25 cellular contexts compared by ENCODE assay signal in genomic region chr9:112647596-112647995, GRCh38.
"Had no signal": no experiment of that assay in that cellular context is flagged by ENCODE, and none has a peak within 500 bp of the region (broad histone marks: within the 10 kb centered on the region; RNA-seq: fewer than 3 reads in every experiment).

No MANE protein-coding gene starts in this region.

- H3K36me3 ChIP-seq: right atrium auricular region, thyroid gland, upper lobe of right lung had no signal

- ATAC-seq: activated naive CD8-positive, alpha-beta T cell treated with anti-CD3 and anti-CD28 coated beads, Interleukin-2, amount 50 U/mL, for 24 hours; activated T-cell treated with anti-CD3 and anti-CD28 coated beads, Interleukin-2, amount 50 U/mL, for 4 hours; activated T-helper 17 cell treated with anti-CD3 and anti-CD28 coated beads, Interleukin-2, amount 50 U/mL, for 72 hours; stimulated activated naive B cell treated with anti-CD40 and anti-IgM and Interleukin-4, amounts not matched to agents 10 μg/mL and 1 μg/mL and 100 μg/mL, for 72 hours; upper lobe of right lung had no signal

- H3K4me1 Mint-ChIP-seq: activated CD4-positive, alpha-beta memory T cell treated with anti-CD3 and anti-CD28 coated beads, Interleukin-2, amount 10 ng/mL, durations not matched to agents 7 days and 5 days; activated CD4-positive, alpha-beta T cell treated with anti-CD3 and anti-CD28 coated beads, Interleukin-2, amount 10 ng/mL, durations not matched to agents 7 days and 5 days; activated naive CD4-positive, alpha-beta T cell treated with anti-CD3 and anti-CD28 coated beads, Interleukin-2, amount 50 U/mL, for 24 hours; activated naive CD8-positive, alpha-beta T cell treated with anti-CD3 and anti-CD28 coated beads, Interleukin-2, amount 50 U/mL, for 24 hours; activated T-helper 17 cell treated with anti-CD3 and anti-CD28 coated beads, Interleukin-2, amount 50 U/mL, for 72 hours; mesothelial cell of epicardium; naive B cell; stimulated activated naive B cell treated with anti-CD40 and anti-IgM and Interleukin-4, amounts not matched to agents 10 μg/mL and 1 μg/mL and 100 μg/mL, for 72 hours had no signal

- H3K9ac ChIP-seq: parathyroid adenoma had no signal

- H3K9me3 ChIP-seq: thyroid gland, upper lobe of right lung had no signal

- H3K4me3 Mint-ChIP-seq: activated CD4-positive, alpha-beta memory T cell treated with anti-CD3 and anti-CD28 coated beads, Interleukin-2, amount 10 ng/mL, durations not matched to agents 7 days and 5 days; activated CD4-positive, alpha-beta T cell treated with anti-CD3 and anti-CD28 coated beads, Interleukin-2, amount 10 ng/mL, durations not matched to agents 7 days and 5 days; activated naive CD4-positive, alpha-beta T cell treated with anti-CD3 and anti-CD28 coated beads, Interleukin-2, amount 50 U/mL, for 24 hours; activated naive CD8-positive, alpha-beta T cell treated with anti-CD3 and anti-CD28 coated beads, Interleukin-2, amount 50 U/mL, for 24 hours; activated T-cell treated with anti-CD3 and anti-CD28 coated beads, Interleukin-2, amount 50 U/mL, for 4 hours; activated T-helper 17 cell treated with anti-CD3 and anti-CD28 coated beads, Interleukin-2, amount 50 U/mL, for 72 hours; mesothelial cell of epicardium; neural crest cell; stimulated activated naive B cell treated with anti-CD40 and anti-IgM and Interleukin-4, amounts not matched to agents 10 μg/mL and 1 μg/mL and 100 μg/mL, for 72 hours had no signal

- DNase-seq: activated CD4-positive, alpha-beta memory T cell treated with anti-CD3 and anti-CD28 coated beads, Interleukin-2, amount 10 ng/mL, durations not matched to agents 7 days and 5 days; activated CD4-positive, alpha-beta T cell treated with anti-CD3 and anti-CD28 coated beads, Interleukin-2, amount 10 ng/mL, durations not matched to agents 7 days and 5 days; activated CD4-positive, CD25-positive, alpha-beta regulatory T cell treated with anti-CD3 and anti-CD28 coated beads, Interleukin-2, amount 50 U/mL, for 72 hours; activated CD8-positive, alpha-beta memory T cell treated with anti-CD3 and anti-CD28 coated beads, Interleukin-2, amount 50 U/mL, for 48 hours; activated naive CD8-positive, alpha-beta T cell treated with anti-CD3 and anti-CD28 coated beads, Interleukin-2, amount 50 U/mL, for 24 hours; activated T-cell treated with anti-CD3 and anti-CD28 coated beads, Interleukin-2, amount 50 U/mL, for 4 hours; dermis blood vessel endothelial cell; effector CD4-positive, alpha-beta T cell; head of caudate nucleus; left ventricle myocardium inferior; naive B cell; occipital lobe; stimulated activated CD4-positive, alpha-beta T cell treated with anti-CD3 and anti-CD28 coated beads, Interleukin-2, amount 100 ng/mL, for 24 hours; stimulated activated naive B cell treated with anti-CD40 and anti-IgM and Interleukin-4, amounts not matched to agents 10 μg/mL and 1 μg/mL and 100 μg/mL, for 72 hours; stomach; T-helper 2 cell; thyroid gland; upper lobe of right lung had no signal

- H3K79me2 ChIP-seq: parathyroid adenoma had no signal

- H3K4me2 ChIP-seq: smooth muscle cell had no signal

- H3K27me3 Mint-ChIP-seq: activated CD4-positive, alpha-beta memory T cell treated with anti-CD3 and anti-CD28 coated beads, Interleukin-2, amount 10 ng/mL, durations not matched to agents 7 days and 5 days; activated CD4-positive, alpha-beta T cell treated with anti-CD3 and anti-CD28 coated beads, Interleukin-2, amount 10 ng/mL, durations not matched to agents 7 days and 5 days; activated naive CD4-positive, alpha-beta T cell treated with anti-CD3 and anti-CD28 coated beads, Interleukin-2, amount 50 U/mL, for 24 hours; activated naive CD8-positive, alpha-beta T cell treated with anti-CD3 and anti-CD28 coated beads, Interleukin-2, amount 50 U/mL, for 24 hours; naive B cell; stimulated activated naive B cell treated with anti-CD40 and anti-IgM and Interleukin-4, amounts not matched to agents 10 μg/mL and 1 μg/mL and 100 μg/mL, for 72 hours had no signal

- H3K27ac Mint-ChIP-seq: activated CD4-positive, alpha-beta memory T cell treated with anti-CD3 and anti-CD28 coated beads, Interleukin-2, amount 10 ng/mL, durations not matched to agents 7 days and 5 days; activated CD4-positive, alpha-beta T cell treated with anti-CD3 and anti-CD28 coated beads, Interleukin-2, amount 10 ng/mL, durations not matched to agents 7 days and 5 days; activated naive CD4-positive, alpha-beta T cell treated with anti-CD3 and anti-CD28 coated beads, Interleukin-2, amount 50 U/mL, for 24 hours; activated naive CD8-positive, alpha-beta T cell treated with anti-CD3 and anti-CD28 coated beads, Interleukin-2, amount 50 U/mL, for 24 hours; activated T-helper 17 cell treated with anti-CD3 and anti-CD28 coated beads, Interleukin-2, amount 50 U/mL, for 72 hours; mesothelial cell of epicardium; naive B cell; stimulated activated naive B cell treated with anti-CD40 and anti-IgM and Interleukin-4, amounts not matched to agents 10 μg/mL and 1 μg/mL and 100 μg/mL, for 72 hours had no signal

- H3K27ac ChIP-seq: left ventricle myocardium inferior, parathyroid adenoma, right atrium auricular region, stomach, thyroid gland, upper lobe of right lung had no signal

- H3K4me1 ChIP-seq: parathyroid adenoma, right atrium auricular region, stomach, thyroid gland, upper lobe of right lung had no signal

- H3K4me3 ChIP-seq: left ventricle myocardium inferior, right atrium auricular region, smooth muscle cell, stomach, thyroid gland, upper lobe of right lung had no signal

- H3K27me3 ChIP-seq: right atrium auricular region, stomach, thyroid gland, upper lobe of right lung had no signal
